8 cellular contexts compared by ENCODE assay signal in genomic region chr1:161192476-161193465, GRCh38. TPM values are rescaled to one million over a fixed set of nuclear protein-coding genes. Genes with fewer than 3 reads are reported as not detected.
A peak's percentile ranks its signal among the peaks of the same experiment; 100 is the strongest.
DNase-seq lines count a peak whose midpoint lies in the region; ATAC-seq, FAIRE-seq and TF ChIP-seq lines count a peak whose summit lies in the region.

No MANE protein-coding gene starts in this region.

- no peaks in the 10 kb centered on the region for H3K79me2 ChIP-seq in OCI-LY3 (ENCODE audit: low read length)

- peaks cover 33 to 61% of the 10 kb centered on the region in 2 donors for H3K4me1 Mint-ChIP-seq in natural killer cell treated with Interleukin-12 subunit alpha and Interleukin-12 subunit beta and Interleukin-15 and Interleukin-18, amount 100 ng/mL, for 72 hours (ENCODE audit: low read depth in 2 of 2)

- no peaks in the 10 kb centered on the region for H3K27me3 Mint-ChIP-seq in natural killer cell treated with Interleukin-12 subunit alpha and Interleukin-12 subunit beta and Interleukin-15 and Interleukin-18, amount 100 ng/mL, for 72 hours

- H4K20me1 ChIP-seq in OCI-LY3 (ENCODE audit: insufficient read depth, low read length) = no peaks in the 10 kb centered on the region

- TF ChIP-seq POLR2A in erythroblast (IDR thresholded peaks at IDR 0.05; ENCODE audit: low read length) = no peak

- ATAC-seq in natural killer cell treated with Interleukin-12 subunit alpha and Interleukin-12 subunit beta and Interleukin-15 and Interleukin-18, amount 100 ng/mL, for 72 hours = peak; percentile 76 to 78
- ATAC-seq in thoracic aorta (ENCODE audit: insufficient number of reproducible peaks, low FRiP score, low read depth) = peak; percentile 21

- peak overlapping the region; percentile 2; the same call in 1 of the 2 replicates for H3K9ac ChIP-seq in OCI-LY3 (ENCODE audit: low read length)

- TF ChIP-seq CTCF in OCI-LY3 (IDR thresholded peaks at IDR 0.05; ENCODE audit: low read depth, low read length) (peak; percentile 96), thoracic aorta (IDR thresholded peaks at IDR 0.05) (peak; percentile 82)

- peak overlapping the region; percentile 39 for H3K4me2 ChIP-seq in OCI-LY3 (ENCODE audit: low read length)

- H3K9me3 Mint-ChIP-seq in natural killer cell treated with Interleukin-12 subunit alpha and Interleukin-12 subunit beta and Interleukin-15 and Interleukin-18, amount 100 ng/mL, for 72 hours = no peaks in the 10 kb centered on the region

- DNase-seq in AML-193 (lab: John Stamatoyannopoulos, UW) = peak; percentile 73 to 79
- DNase-seq in GM19239 (ENCODE audit: insufficient read length, low spot score) = peak; percentile 71
- DNase-seq in KG1 (lab: John Stamatoyannopoulos, UW) = peak; percentile 54
- peak; percentile 57 for DNase-seq in activated T-cell treated with anti-CD3 and anti-CD28 coated beads for 4 hours
- DNase-seq in erythroblast (lab: John Stamatoyannopoulos, UW) = peak; percentile 81 to 88
- DNase-seq in natural killer cell treated with Interleukin-12 subunit alpha and Interleukin-12 subunit beta and Interleukin-15 and Interleukin-18, amount 100 ng/mL, for 72 hours (ENCODE audit: low spot score) = peak; percentile 74
- no peak for DNase-seq in thoracic aorta (ENCODE audit: low spot score)

- H3K27ac ChIP-seq in OCI-LY3 (ENCODE audit: low read length) (no peak overlapping the region), thoracic aorta (no peak overlapping the region)

- H3K4me3 ChIP-seq in OCI-LY3 (ENCODE audit: low read length) (no peak overlapping the region), thoracic aorta (no peak overlapping the region)

- peak overlapping the region; percentile 67 to 82 for H3K27ac Mint-ChIP-seq in natural killer cell treated with Interleukin-12 subunit alpha and Interleukin-12 subunit beta and Interleukin-15 and Interleukin-18, amount 100 ng/mL, for 72 hours

- H3K4me1 ChIP-seq in OCI-LY3 (ENCODE audit: low read length) (peaks cover 29% of the 10 kb centered on the region), thoracic aorta (ENCODE audit: control insufficient read depth in 1 of 2, low read depth in 2 of 2) (peaks cover 0 to under 1% of the 10 kb centered on the region in 2 donors)

- H3K4me3 Mint-ChIP-seq in natural killer cell treated with Interleukin-12 subunit alpha and Interleukin-12 subunit beta and Interleukin-15 and Interleukin-18, amount 100 ng/mL, for 72 hours = no peak overlapping the region

- no peaks in the 10 kb centered on the region for H3K36me3 ChIP-seq in OCI-LY3 (replicated peaks; ENCODE audit: low read depth, low read length)
- H3K36me3 ChIP-seq in thoracic aorta = no peaks in the 10 kb centered on the region

- FAIRE-seq in GM19239 (lab: Jason Lieb, UNC) = peak; percentile 94

- no peaks in the 10 kb centered on the region for H3K27me3 ChIP-seq in OCI-LY3 (ENCODE audit: low read depth, low read length)
- no peaks in the 10 kb centered on the region for H3K27me3 ChIP-seq in thoracic aorta (replicated peaks; ENCODE audit: insufficient read depth)

- H2AFZ ChIP-seq in OCI-LY3 (ENCODE audit: low read depth, low read length) = peak overlapping the region; percentile 91

- H3K36me3 Mint-ChIP-seq in natural killer cell treated with Interleukin-12 subunit alpha and Interleukin-12 subunit beta and Interleukin-15 and Interleukin-18, amount 100 ng/mL, for 72 hours = no peaks in the 10 kb centered on the region

- H3K9me3 ChIP-seq in OCI-LY3 (ENCODE audit: insufficient read depth, low read length) (no peaks in the 10 kb centered on the region), thoracic aorta (no peaks in the 10 kb centered on the region)

RNA-seq across cellular contexts. Expression of gene ADAMTS4, which starts 6.1 kb away (rescaled TPM):
- under 1 TPM; 0.43 to 0.89 TPM for total RNA-seq in natural killer cell treated with Interleukin-12 subunit alpha and Interleukin-12 subunit beta and Interleukin-15 and Interleukin-18, amount 100 ng/mL, for 72 hours
- total RNA-seq in thoracic aorta = 100 to 1,000 TPM in 1 of 2 donors, 10 to 100 TPM in 1; 15.0 to 171 TPM

RNA-seq across cellular contexts. Expression of gene NDUFS2, which starts 9.4 kb away (rescaled TPM):
- 10 to 100 TPM; 86.2 to 87.8 TPM for total RNA-seq in natural killer cell treated with Interleukin-12 subunit alpha and Interleukin-12 subunit beta and Interleukin-15 and Interleukin-18, amount 100 ng/mL, for 72 hours
- total RNA-seq in thoracic aorta = 10 to 100 TPM; 61.5 to 63.5 TPM

RNA-seq across cellular contexts. Expression of gene B4GALT3, which starts 15.5 kb away (rescaled TPM):
- 10 to 100 TPM; 61.7 to 75.0 TPM for total RNA-seq in natural killer cell treated with Interleukin-12 subunit alpha and Interleukin-12 subunit beta and Interleukin-15 and Interleukin-18, amount 100 ng/mL, for 72 hours
- 100 to 1,000 TPM in 1 of 2 donors, 10 to 100 TPM in 1; 36.4 to 145 TPM for total RNA-seq in thoracic aorta

RNA-seq across cellular contexts. Expression of gene FCER1G, which starts 22.3 kb away (rescaled TPM):
- 100 to 1,000 TPM; 111 to 583 TPM for total RNA-seq in natural killer cell treated with Interleukin-12 subunit alpha and Interleukin-12 subunit beta and Interleukin-15 and Interleukin-18, amount 100 ng/mL, for 72 hours
- total RNA-seq in thoracic aorta = 100 to 1,000 TPM in 1 of 2 donors, 10 to 100 TPM in 1; 82.9 to 101 TPM

RNA-seq across cellular contexts. Expression of gene PPOX, which starts 26.5 kb away (rescaled TPM):
- 10 to 100 TPM; 25.7 to 30.3 TPM for total RNA-seq in natural killer cell treated with Interleukin-12 subunit alpha and Interleukin-12 subunit beta and Interleukin-15 and Interleukin-18, amount 100 ng/mL, for 72 hours
- total RNA-seq in thoracic aorta = 10 to 100 TPM; 18.2 to 33.6 TPM

Comparison
In these comparisons a context has a peak if more than half of its experiments do, and no peak if none do; other contexts are left out.
1. RNA of gene ADAMTS4, which starts 6.1 kb away (total RNA-seq): 15.0 to 171 TPM in thoracic aorta; 0.43 to 0.89 TPM in natural killer cell treated with Interleukin-12 subunit alpha and Interleukin-12 subunit beta and Interleukin-15 and Interleukin-18, amount 100 ng/mL, for 72 hours; every median in the first group is over 4 times any median in the second.